ENCODE assay signal across 8 cellular contexts in genomic region chr10:7409045-7409731, GRCh38. TPM values are rescaled to one million over a fixed set of nuclear protein-coding genes. Genes with fewer than 3 reads are reported as not detected.
DNase-seq lines count a peak whose midpoint lies in the region; FAIRE-seq and TF ChIP-seq lines count a peak whose summit lies in the region.

No MANE protein-coding gene starts in this region.

- H3K4me1 ChIP-seq in HUES6 (ENCODE audit: control insufficient read depth, insufficient read depth, low read length) (peaks cover 25% of the 10 kb centered on the region), esophagus squamous epithelium (peaks cover 28 to 67% (median 37%) of the 10 kb centered on the region in 3 donors), vagina (peaks cover 44% of the 10 kb centered on the region)

- peak in 1 of 4 donors; percentile 17 for TF ChIP-seq POLR2A in esophagus squamous epithelium (IDR thresholded peaks at IDR 0.05)
- TF ChIP-seq POLR2A in vagina (IDR thresholded peaks at IDR 0.05), result no peak

- no peak overlapping the region for H3K27ac ChIP-seq in HUES6 (ENCODE audit: low read depth, low read length)
- H3K27ac ChIP-seq in esophagus squamous epithelium, result peak overlapping the region; percentile 56 to 83 (median 74)
- H3K27ac ChIP-seq in vagina, result peak overlapping the region; percentile 89

- WGBS in esophagus squamous epithelium, 2 donors, result 0 to 2% methylated on average over 13 to 18 of the region's 38 CpGs

- H3K4me3 ChIP-seq in HUES6 (ENCODE audit: low read depth, low read length) (peak overlapping the region; percentile 96), esophagus squamous epithelium (peak overlapping the region; percentile 53 to 72 (median 64)), vagina (peak overlapping the region; percentile 54 to 75)

- H3K36me3 ChIP-seq in HUES6 (ENCODE audit: control insufficient read depth, insufficient read depth, low read length) (no peaks in the 10 kb centered on the region), esophagus squamous epithelium (no peaks in the 10 kb centered on the region), vagina (no peaks in the 10 kb centered on the region)

- peak; percentile 69 for DNase-seq in Ammon's horn (ENCODE audit: low spot score)
- DNase-seq in GM19239 (ENCODE audit: insufficient read length, low spot score), result no peak
- peak; percentile 84 for DNase-seq in activated CD8-positive, alpha-beta memory T cell treated with anti-CD3 and anti-CD28 coated beads for 24 hours
- no peak for DNase-seq in esophagus squamous epithelium (lab: John Stamatoyannopoulos, UW)
- peak in 31 of 56 donors; percentile 8 to 71 (median 54) for DNase-seq in nucleus accumbens (lab: John Stamatoyannopoulos, UW)
- DNase-seq in vagina (ENCODE audit: extremely low spot score in 2 of 2), result peak in 1 of 2 donors; percentile 88
- DNase-seq in SKM-1 (lab: John Stamatoyannopoulos, UW; ENCODE audit: unreplicated experiment), result no peak

- peak overlapping the region; percentile 56 for H3K9ac ChIP-seq in HUES6 (ENCODE audit: low read length)

- no peaks in the 10 kb centered on the region for H3K9me3 ChIP-seq in HUES6 (ENCODE audit: control insufficient read depth, insufficient read depth, low read depth, low read length)
- no peaks in the 10 kb centered on the region for H3K9me3 ChIP-seq in esophagus squamous epithelium
- H3K9me3 ChIP-seq in vagina, result no peaks in the 10 kb centered on the region

- peaks cover 74% of the 10 kb centered on the region for H3K27me3 ChIP-seq in HUES6 (ENCODE audit: control insufficient read depth, insufficient read depth, low read length)
- H3K27me3 ChIP-seq in esophagus squamous epithelium, result peaks cover 8 to 76% (median 12%) of the 10 kb centered on the region in 4 donors
- no peaks in the 10 kb centered on the region for H3K27me3 ChIP-seq in vagina

- intact Hi-C loops in esophagus squamous epithelium (cut with DNase I), result loop anchor here (5.0 kb wide), 1 partner anchor 147 kb away; no protein-coding TSS in a partner anchor
- intact Hi-C loops in vagina (cut with DNase I), result loop anchor here (2.0 kb wide), 1 partner anchor 148 kb away; no protein-coding TSS in a partner anchor

- FAIRE-seq in GM19239 (lab: Jason Lieb, UNC), result peak; percentile 90

- no peak for TF ChIP-seq CTCF in esophagus squamous epithelium (IDR thresholded peaks at IDR 0.05)
- TF ChIP-seq CTCF in vagina (IDR thresholded peaks at IDR 0.05), result no peak

RNA-seq across cellular contexts. Expression of gene SFMBT2, which starts 1.6 kb away (rescaled TPM):
- 1 to 10 TPM in 3 of 4 donors, under 1 TPM in 1; 0.72 to 5.0 (median 1.4) TPM for total RNA-seq in esophagus squamous epithelium
- total RNA-seq in vagina, result 12.5 TPM

Comparison
In these comparisons a context has a peak if more than half of its experiments do, and no peak if none do; other contexts are left out.
1. DNase-seq: peak in Ammon's horn (single experiment), activated CD8-positive, alpha-beta memory T cell treated with anti-CD3 and anti-CD28 coated beads for 24 hours (single experiment) and nucleus accumbens (31 of 56); none in GM19239 (single experiment), esophagus squamous epithelium (single experiment) and SKM-1 (single experiment).
2. Peak in every context shown above with its lines, with median percentiles within 50 percentile points of each other: H3K4me3 ChIP-seq.